8 cellular contexts compared by ENCODE assay signal in genomic region chr20:437787-438486, GRCh38. TPM values are rescaled to one million over a fixed set of nuclear protein-coding genes. Genes with fewer than 3 reads are reported as not detected.
A peak's percentile ranks its signal among the peaks of the same experiment; 100 is the strongest.
DNase-seq lines count a peak whose midpoint lies in the region; ATAC-seq and TF ChIP-seq lines count a peak whose summit lies in the region.

No MANE protein-coding gene starts in this region.

- no peak overlapping the region for H2BK12ac ChIP-seq in H9 (ENCODE audit: insufficient read length, low read depth, low read length)

- peaks cover 75% of the 10 kb centered on the region for H3K36me3 Mint-ChIP-seq in activated B cell treated with CpG ODN at 0.5 μM for 24 hours (ENCODE audit: low read depth)
- H3K36me3 Mint-ChIP-seq in memory B cell, result peaks cover 21% of the 10 kb centered on the region
- peaks cover 35 to 75% (median 65%) of the 10 kb centered on the region in 3 experiments; a peak in 6 of 7 replicates for H3K36me3 Mint-ChIP-seq in H9 (ENCODE audit: insufficient read depth in 1 of 3, low read depth in 3 of 3)

- CTCF ChIA-PET in activated B cell treated with CpG ODN at 0.5 μM for 24 hours (lab: Charles Lee), result interaction anchor here (0.8 to 1.0 kb wide), 2 partner anchors 25 to 26 kb away, joined by 3 read pairs; no protein-coding TSS in a partner anchor

- no peak for TF ChIP-seq CTCF in left ventricle myocardium inferior (IDR thresholded peaks at IDR 0.05; ENCODE audit: borderline replicate concordance)
- no peak for TF ChIP-seq CTCF in activated B cell treated with CpG ODN at 0.5 μM for 24 hours (IDR thresholded peaks at IDR 0.05)
- no peak for TF ChIP-seq CTCF in H9 (conservative IDR thresholded peaks at IDR 0.05)

- H3K4me2 ChIP-seq in H9 (ENCODE audit: insufficient read depth, insufficient read length, low read length), result no peak overlapping the region

- no peak overlapping the region for H3K4ac ChIP-seq in H9 (ENCODE audit: low read depth, low read length)

- H2BK20ac ChIP-seq in H9 (ENCODE audit: low read depth, low read length, poor library complexity, severe bottlenecking), result no peak overlapping the region

- H3K4me1 ChIP-seq in left ventricle myocardium inferior, result peaks cover 28% of the 10 kb centered on the region
- H3K4me1 ChIP-seq in H9 (ENCODE audit: insufficient read depth, low read length), result peaks cover 3% of the 10 kb centered on the region; the same call in 1 of the 2 replicates

- H3K4me3 Mint-ChIP-seq in activated B cell treated with CpG ODN at 0.5 μM for 24 hours, result peak overlapping the region; percentile 67
- H3K4me3 Mint-ChIP-seq in memory B cell, result peak overlapping the region; percentile 74
- H3K4me3 Mint-ChIP-seq in H9, result no peak overlapping the region

- H3K23ac ChIP-seq in H9 (ENCODE audit: insufficient read length, low read depth, low read length), result no peak overlapping the region

- H3K27ac Mint-ChIP-seq in activated B cell treated with CpG ODN at 0.5 μM for 24 hours, result peak overlapping the region; percentile 82
- H3K27ac Mint-ChIP-seq in memory B cell, result peak overlapping the region; percentile 63
- H3K27ac Mint-ChIP-seq in H9, result peak overlapping the region in 1 of 3 experiments; percentile 73; a peak in 1 of 7 replicates

- H3K9me3 ChIP-seq in left ventricle myocardium inferior (replicated peaks) (no peaks in the 10 kb centered on the region), H9 (ENCODE audit: control insufficient read depth, low read depth, low read length) (no peaks in the 10 kb centered on the region)

- no peaks in the 10 kb centered on the region for H3K27me3 ChIP-seq in left ventricle myocardium inferior (ENCODE audit: low read depth)
- peaks cover 5% of the 10 kb centered on the region; the same call in 1 of the 2 replicates for H3K27me3 ChIP-seq in H9 (ENCODE audit: insufficient read depth, low read length)

- H2BK5ac ChIP-seq in H9 (ENCODE audit: insufficient read length, low read length), result no peak overlapping the region

- peaks cover 88% of the 10 kb centered on the region for H3K36me3 ChIP-seq in left ventricle myocardium inferior

- H2AK5ac ChIP-seq in H9 (ENCODE audit: insufficient read length, low read length), result no peak overlapping the region

- no peak overlapping the region for H3K4me3 ChIP-seq in left ventricle myocardium inferior

- intact Hi-C loops in left ventricle myocardium inferior (cut with micrococcal nuclease) (no loop called here), left ventricle myocardium superior (cut with micrococcal nuclease) (no loop called here), activated B cell treated with CpG ODN at 0.5 μM for 24 hours (cut with micrococcal nuclease) (loop anchor here (2.0 kb wide), 2 partner anchors 25 to 57 kb away; partner anchors contain the start of genes TBC1D20 and TRIB3)

- H4K5ac ChIP-seq in H9 (ENCODE audit: insufficient read length, low read depth, low read length), result no peak overlapping the region

- H3T11ph ChIP-seq in H9 (ENCODE audit: low read length), result no peak overlapping the region

- no peaks in the 10 kb centered on the region for H3K27me3 Mint-ChIP-seq in activated B cell treated with CpG ODN at 0.5 μM for 24 hours
- H3K27me3 Mint-ChIP-seq in memory B cell, result no peaks in the 10 kb centered on the region
- H3K27me3 Mint-ChIP-seq in H9 (ENCODE audit: low read depth), result peaks cover 32% of the 10 kb centered on the region

- ATAC-seq in left ventricle myocardium superior (no peak), activated B cell treated with CpG ODN at 0.5 μM for 24 hours (ENCODE audit: low read depth) (no peak), memory B cell (ENCODE audit: low read depth) (no peak)

- H3K23me2 ChIP-seq in H9 (ENCODE audit: insufficient read length, low read depth, low read length, poor library complexity, severe bottlenecking), result no peaks in the 10 kb centered on the region

- POLR2A ChIA-PET in activated B cell treated with CpG ODN at 0.5 μM for 24 hours (lab: Charles Lee), result interaction anchor here (0.6 kb wide), 2 partner anchors 40 to 81 kb away, joined by 5 read pairs; no protein-coding TSS in a partner anchor

- no peak overlapping the region for H2BK15ac ChIP-seq in H9 (ENCODE audit: low read depth, low read length)

- no peak overlapping the region for H3K14ac ChIP-seq in H9 (ENCODE audit: insufficient read depth, low read length)

- WGBS in H9 (ENCODE audit: extremely low coverage, insufficient read length, low lambda C conversion rate), result no CpG with 5 or more reads among the region's 6 CpGs

- H3K79me2 ChIP-seq in H9 (ENCODE audit: insufficient read depth, low read length), result no peaks in the 10 kb centered on the region

- H3K27ac ChIP-seq in left ventricle myocardium inferior (replicated peaks) (peak overlapping the region; percentile 31), H9 (ENCODE audit: insufficient read length, low read depth, low read length) (no peak overlapping the region)

- no peaks in the 10 kb centered on the region for H4K20me1 ChIP-seq in H9 (ENCODE audit: control insufficient read depth, insufficient read depth, insufficient read length)

- H4K91ac ChIP-seq in H9 (ENCODE audit: insufficient read length, low read depth, low read length), result no peak overlapping the region

- no peak overlapping the region for H3K9ac ChIP-seq in H9 (ENCODE audit: extremely low read depth, insufficient read length, low read length)

- H3K79me1 ChIP-seq in H9 (ENCODE audit: insufficient read depth, low read depth, low read length, poor library complexity, severe bottlenecking), result no peaks in the 10 kb centered on the region

- H2AFZ ChIP-seq in H9 (ENCODE audit: low read length), result no peak overlapping the region

- H3K4me1 Mint-ChIP-seq in activated B cell treated with CpG ODN at 0.5 μM for 24 hours (peaks cover 58% of the 10 kb centered on the region), memory B cell (peaks cover 34% of the 10 kb centered on the region), H9 (peaks cover 21 to 23% of the 10 kb centered on the region in 2 experiments)

- DNase-seq in left ventricle myocardium inferior, result no peak
- DNase-seq in left ventricle myocardium superior, result no peak
- DNase-seq in activated B cell treated with CpG ODN at 0.5 μM for 24 hours, result no peak
- DNase-seq in memory B cell (ENCODE audit: low spot score in 2 of 2), result no peak
- DNase-seq in H9, result no peak
- DNase-seq in stimulated activated CD4-positive, alpha-beta T cell treated with anti-CD3 and anti-CD28 coated beads, Interleukin-1b, Interleukin-23, amount 100 ng/mL, for 48 hours, result no peak
- no peak for DNase-seq in NCI-H510A (lab: John Stamatoyannopoulos, UW)
- DNase-seq in activated effector memory CD4-positive, alpha-beta T cell treated with anti-CD3 and anti-CD28 coated beads, Interleukin-2, amount 50 U/mL, for 16 hours, result no peak

- H3K9me3 Mint-ChIP-seq in activated B cell treated with CpG ODN at 0.5 μM for 24 hours (no peaks in the 10 kb centered on the region), memory B cell (no peaks in the 10 kb centered on the region), H9 (no peaks in the 10 kb centered on the region)

- no peak overlapping the region for H3K18ac ChIP-seq in H9 (ENCODE audit: insufficient read length, low read depth, low read length)

- H2BK120ac ChIP-seq in H9 (ENCODE audit: low read depth, low read length, poor library complexity, severe bottlenecking), result no peak overlapping the region

- H4K8ac ChIP-seq in H9 (replicated peaks; ENCODE audit: insufficient read length, low read depth, low read length), result no peak overlapping the region

- H3K56ac ChIP-seq in H9 (ENCODE audit: insufficient read length, low read depth, low read length), result no peak overlapping the region

RNA-seq across cellular contexts. Expression of gene TBC1D20, which starts 24.4 kb away (rescaled TPM):
- total RNA-seq in left ventricle myocardium inferior (23.0 TPM), left ventricle myocardium superior (23.3 TPM), activated B cell treated with CpG ODN at 0.5 μM for 24 hours (21.4 and 24.1 TPM in 2 replicates), H9 (2021) (16.8 and 17.9 TPM in 2 replicates)

RNA-seq across cellular contexts. Expression of gene RBCK1, which starts 29.8 kb away (rescaled TPM):
- 49.7 TPM for total RNA-seq in left ventricle myocardium inferior
- 44.8 TPM for total RNA-seq in left ventricle myocardium superior
- total RNA-seq in activated B cell treated with CpG ODN at 0.5 μM for 24 hours, result 92.7 and 100 TPM in 2 replicates
- 46.8 and 50.8 TPM in 2 replicates for total RNA-seq in H9 (2021)

RNA-seq across cellular contexts. Expression of gene TRIB3, which starts 57.4 kb away (rescaled TPM):
- 0.69 TPM for total RNA-seq in left ventricle myocardium inferior
- total RNA-seq in left ventricle myocardium superior, result 0.40 TPM
- 13.3 and 14.0 TPM in 2 replicates for total RNA-seq in activated B cell treated with CpG ODN at 0.5 μM for 24 hours
- total RNA-seq in H9 (2021), result 20.0 and 20.8 TPM in 2 replicates

Comparison
In these comparisons a context has a peak if more than half of its experiments do, and no peak if none do; other contexts are left out.
1. H3K4me3 Mint-ChIP-seq: peak in activated B cell treated with CpG ODN at 0.5 μM for 24 hours (single experiment) and memory B cell (single experiment); none in H9 (0 of 2).